16 cellular contexts compared by ENCODE assay signal in the genomic region with DNA sequence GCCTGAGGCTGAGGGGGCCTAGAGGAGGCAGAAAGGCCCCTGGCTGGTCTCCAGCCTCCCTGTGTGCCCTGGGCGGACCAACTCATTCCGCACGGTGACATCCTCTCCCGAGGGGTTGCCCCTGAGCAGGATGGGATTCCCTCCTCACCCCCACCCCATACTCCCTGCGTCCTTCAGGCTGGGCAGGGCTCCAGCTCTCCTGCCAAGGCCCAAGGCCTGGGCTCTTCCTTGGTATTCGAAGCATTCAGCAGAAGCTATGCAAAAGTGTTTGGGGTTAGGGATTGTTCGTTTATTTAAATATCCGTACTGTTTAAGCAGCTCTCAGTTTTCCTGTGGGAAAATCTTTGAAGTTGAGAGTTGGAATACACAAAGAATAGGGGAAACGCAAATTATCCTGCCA.
"Had no signal": no experiment of that assay in that cellular context is flagged by ENCODE, and none has a peak within 500 bp of the region (broad histone marks: within the 10 kb centered on the region; RNA-seq: fewer than 3 reads in every experiment).

No MANE protein-coding gene starts in this region.

- DNase-seq: activated CD4-positive, alpha-beta T cell treated with anti-CD3 and anti-CD28 coated beads for 36 hours; activated CD8-positive, alpha-beta T cell treated with anti-CD3 and anti-CD28 coated beads for 36 hours; activated naive CD4-positive, alpha-beta T cell treated with anti-CD3 and anti-CD28 coated beads for 36 hours; brain microvascular endothelial cell; dorsolateral prefrontal cortex; esophagus squamous epithelium; foreskin melanocyte; heart left ventricle; islet precursor cell; left ventricle myocardium inferior; pancreas; stimulated activated CD4-positive, alpha-beta T cell treated with anti-CD3 and anti-CD28 coated beads, Interleukin-4, amount 100 ng/mL, for 4 hours; substantia nigra; T-helper 9 cell; trophoblast cell had no signal

- H3K27me3 ChIP-seq: heart left ventricle, pancreas had no signal

- H3K9me3 ChIP-seq: esophagus squamous epithelium, heart left ventricle, left ventricle myocardium inferior, pancreas had no signal

- H3K4me1 Mint-ChIP-seq: activated CD4-positive, alpha-beta T cell treated with anti-CD3 and anti-CD28 coated beads for 36 hours had no signal

- H3K27ac ChIP-seq: brain microvascular endothelial cell, dorsolateral prefrontal cortex, esophagus squamous epithelium, heart left ventricle, left ventricle myocardium inferior, pancreas, VCaP had no signal

- H3K27ac Mint-ChIP-seq: activated CD4-positive, alpha-beta T cell treated with anti-CD3 and anti-CD28 coated beads for 36 hours; activated CD8-positive, alpha-beta T cell treated with anti-CD3 and anti-CD28 coated beads for 36 hours; activated naive CD4-positive, alpha-beta T cell treated with anti-CD3 and anti-CD28 coated beads for 36 hours had no signal

- H3K4me3 ChIP-seq: dorsolateral prefrontal cortex, esophagus squamous epithelium, heart left ventricle, left ventricle myocardium inferior, pancreas had no signal

- H3K4me1 ChIP-seq: heart left ventricle, pancreas had no signal

- H3K4me3 Mint-ChIP-seq: activated CD4-positive, alpha-beta T cell treated with anti-CD3 and anti-CD28 coated beads for 36 hours; activated CD8-positive, alpha-beta T cell treated with anti-CD3 and anti-CD28 coated beads for 36 hours; activated naive CD4-positive, alpha-beta T cell treated with anti-CD3 and anti-CD28 coated beads for 36 hours had no signal

- H3K9me3 Mint-ChIP-seq: activated CD8-positive, alpha-beta T cell treated with anti-CD3 and anti-CD28 coated beads for 36 hours; activated naive CD4-positive, alpha-beta T cell treated with anti-CD3 and anti-CD28 coated beads for 36 hours had no signal

- ATAC-seq: activated CD4-positive, alpha-beta T cell treated with anti-CD3 and anti-CD28 coated beads for 36 hours; activated CD8-positive, alpha-beta T cell treated with anti-CD3 and anti-CD28 coated beads for 36 hours; heart left ventricle; pancreas had no signal

- H3K36me3 ChIP-seq: brain microvascular endothelial cell, esophagus squamous epithelium, heart left ventricle, left ventricle myocardium inferior, pancreas had no signal
